Comparison of ENCODE assay signal across 18 cellular contexts in genomic region chr2:214676421-214677089, GRCh38.
DNase-seq lines count a peak whose midpoint lies in the region; ATAC-seq and TF ChIP-seq lines count a peak whose summit lies in the region.
"Had no signal": no experiment of that assay in that cellular context is flagged by ENCODE, and none has a peak within 500 bp of the region (broad histone marks: within the 10 kb centered on the region; RNA-seq: fewer than 3 reads in every experiment).

No MANE protein-coding gene starts in this region.

- no peak overlapping the region for H3K4me2 ChIP-seq in smooth muscle cell
- H3K4me2 ChIP-seq: SK-N-SH had no signal

- no peaks in the 10 kb centered on the region for H3F3A ChIP-seq in smooth muscle cell (ENCODE audit: low read depth)

- TF ChIP-seq CTCF in epithelial cell of esophagus (IDR thresholded peaks at IDR 0.05; ENCODE audit: insufficient read depth, low read depth, low read length, missing control alignments) (no peak), smooth muscle cell (IDR thresholded peaks at IDR 0.05; ENCODE audit: borderline replicate concordance, insufficient read depth, poor library complexity, severe bottlenecking) (no peak)

- DNase-seq in epithelial cell of esophagus (ENCODE audit: low read depth), result peak; percentile 32
- no peak for DNase-seq in smooth muscle cell (lab: John Stamatoyannopoulos, UW; ENCODE audit: unreplicated experiment)
- DNase-seq in caudate nucleus (lab: John Stamatoyannopoulos, UW), result no peak
- DNase-seq: CD8-positive, alpha-beta memory T cell; HFFc6; MM.1S; NCI-H1105; NCI-H1694 treated with DMSO at 0.1 percent for 48 hours; NCI-H446; NCI-H748 treated with DMSO at 0.1 percent for 48 hours; Right ventricle myocardium superior; SK-N-SH had no signal

- ATAC-seq in GM18868 (IDR thresholded peaks at IDR 0.05; ENCODE audit: unreplicated experiment), result peak; percentile 57
- ATAC-seq in HG02623 (IDR thresholded peaks at IDR 0.05; ENCODE audit: unreplicated experiment), result peak; percentile 36
- peak; percentile 40 for ATAC-seq in HG03045 (IDR thresholded peaks at IDR 0.05; ENCODE audit: unreplicated experiment)
- no peak for ATAC-seq in HG03175 (IDR thresholded peaks at IDR 0.05; ENCODE audit: unreplicated experiment)
- ATAC-seq in GM21423 (IDR thresholded peaks at IDR 0.05; ENCODE audit: unreplicated experiment), result no peak
- ATAC-seq: Panc1 had no signal

- no peaks in the 10 kb centered on the region for H3K4me1 ChIP-seq in smooth muscle cell (ENCODE audit: low read depth)

- 88% methylated on average over 5 of the region's 5 CpGs for WGBS in smooth muscle cell (ENCODE audit: low lambda C conversion rate)

- H3K4me3 ChIP-seq in epithelial cell of esophagus (ENCODE audit: low read length) (no peak overlapping the region), smooth muscle cell (no peak overlapping the region)

- no peaks in the 10 kb centered on the region for H3K9me3 ChIP-seq in smooth muscle cell (replicated peaks; ENCODE audit: low read depth)
- H3K9me3 ChIP-seq: SK-N-SH had no signal

- no peak overlapping the region for H3K9ac ChIP-seq in smooth muscle cell (ENCODE audit: low read depth)
- H3K9ac ChIP-seq: SK-N-SH had no signal

- H3K27ac ChIP-seq in smooth muscle cell (ENCODE audit: low read depth), result no peak overlapping the region
- no peak overlapping the region for H3K27ac ChIP-seq in caudate nucleus (ENCODE audit: low read depth, low read length)

- H3K36me3 ChIP-seq in smooth muscle cell (ENCODE audit: low read depth), result no peaks in the 10 kb centered on the region

- no peak overlapping the region for H2AFZ ChIP-seq in smooth muscle cell (ENCODE audit: low read depth)

- no peaks in the 10 kb centered on the region for H4K20me1 ChIP-seq in smooth muscle cell (ENCODE audit: low read depth)

- no peaks in the 10 kb centered on the region for H3K27me3 ChIP-seq in smooth muscle cell (ENCODE audit: low read depth)

- H3K79me2 ChIP-seq in smooth muscle cell (ENCODE audit: low read depth), result no peaks in the 10 kb centered on the region

Comparison
In these comparisons a context has a peak if more than half of its experiments do, and no peak if none do; other contexts are left out.
1. ATAC-seq: peak in GM18868 (single experiment), HG02623 (single experiment) and HG03045 (single experiment); none in HG03175 (single experiment) and GM21423 (single experiment).